1 cellular context compared by ENCODE assay signal in genomic region chr15:50328116-50328515, GRCh38.
TF ChIP-seq lines count a peak whose summit lies in the region.

No MANE protein-coding gene starts in this region.

TF ChIP-seq in HepG2, 621 proteins besides CTCF, POLR2A, EP300 and RAD21:
- TF ChIP-seq ZNF615 (CRISPR knock-in tag; IDR thresholded peaks at IDR 0.05; ENCODE audit: borderline replicate concordance) = no peak
- no peak for TF ChIP-seq SP1 (IDR thresholded peaks at IDR 0.05)
- no peak for TF ChIP-seq SP1 (CRISPR knock-in tag; IDR thresholded peaks at IDR 0.05)
- no peak for TF ChIP-seq TEAD3 (CRISPR knock-in tag; optimal IDR thresholded peaks at IDR 0.05; ENCODE audit: borderline replicate concordance)
- TF ChIP-seq POLR2AphosphoS2 (IDR thresholded peaks at IDR 0.05; ENCODE audit: low read depth, low read length) = no peak
- TF ChIP-seq ZNF253 (CRISPR knock-in tag; IDR thresholded peaks at IDR 0.05; ENCODE audit: borderline replicate concordance) = no peak
- no peak for TF ChIP-seq FOXP1 (IDR thresholded peaks at IDR 0.05)
- no peak for TF ChIP-seq FOXP1 (CRISPR knock-in tag; IDR thresholded peaks at IDR 0.05)
- no peak for TF ChIP-seq PLRG1 (conservative IDR thresholded peaks at IDR 0.05)
- no peak for TF ChIP-seq TBX2 (CRISPR knock-in tag; IDR thresholded peaks at IDR 0.05; ENCODE audit: borderline replicate concordance)
- TF ChIP-seq, protein P1, sequence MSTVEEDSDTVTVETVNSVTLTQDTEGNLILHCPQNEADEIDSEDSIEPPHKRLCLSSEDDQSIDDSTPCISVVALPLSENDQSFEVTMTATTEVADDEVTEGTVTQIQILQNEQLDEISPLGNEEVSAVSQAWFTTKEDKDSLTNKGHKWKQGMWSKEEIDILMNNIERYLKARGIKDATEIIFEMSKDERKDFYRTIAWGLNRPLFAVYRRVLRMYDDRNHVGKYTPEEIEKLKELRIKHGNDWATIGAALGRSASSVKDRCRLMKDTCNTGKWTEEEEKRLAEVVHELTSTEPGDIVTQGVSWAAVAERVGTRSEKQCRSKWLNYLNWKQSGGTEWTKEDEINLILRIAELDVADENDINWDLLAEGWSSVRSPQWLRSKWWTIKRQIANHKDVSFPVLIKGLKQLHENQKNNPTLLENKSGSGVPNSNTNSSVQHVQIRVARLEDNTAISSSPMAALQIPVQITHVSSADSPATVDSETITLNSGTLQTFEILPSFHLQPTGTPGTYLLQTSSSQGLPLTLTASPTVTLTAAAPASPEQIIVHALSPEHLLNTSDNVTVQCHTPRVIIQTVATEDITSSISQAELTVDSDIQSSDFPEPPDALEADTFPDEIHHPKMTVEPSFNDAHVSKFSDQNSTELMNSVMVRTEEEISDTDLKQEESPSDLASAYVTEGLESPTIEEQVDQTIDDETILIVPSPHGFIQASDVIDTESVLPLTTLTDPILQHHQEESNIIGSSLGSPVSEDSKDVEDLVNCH (CRISPR knock-in tag; IDR thresholded peaks at IDR 0.05) = no peak
- TF ChIP-seq MYC (CRISPR knock-in tag; IDR thresholded peaks at IDR 0.05; ENCODE audit: borderline replicate concordance) = no peak
- TF ChIP-seq SATB2 (CRISPR knock-in tag; IDR thresholded peaks at IDR 0.05) = no peak
